ENCODE assay signal across 8 cellular contexts in genomic region chr1:155562581-155563376, GRCh38. TPM values are rescaled to one million over a fixed set of nuclear protein-coding genes. Genes with fewer than 3 reads are reported as not detected.
DNase-seq lines count a peak whose midpoint lies in the region; ATAC-seq, FAIRE-seq and TF ChIP-seq lines count a peak whose summit lies in the region.

Gene ASH1L (minus strand): TSS chr1:155562803. CDS start chr1:155521519, 41,284 bp downstream.

- H3K4me2 ChIP-seq in mammary epithelial cell (ENCODE audit: insufficient read depth, low read depth, low read length): peak within 1 kb of the TSS; percentile 76

- ATAC-seq in GM18907 (IDR thresholded peaks at IDR 0.05; ENCODE audit: unreplicated experiment) (peak; percentile 85), HG03139 (IDR thresholded peaks at IDR 0.05; ENCODE audit: unreplicated experiment) (peak; percentile 66)

- no TSS peak for BruUV-seq in mammary epithelial cell (replicated peaks; lab: Mats Ljungman, UMichigan)

- H3K27me3 ChIP-seq in ACC112 (ENCODE audit: insufficient read depth, low read length): no peaks in the 10 kb centered on the region
- no peaks in the 10 kb centered on the region for H3K27me3 ChIP-seq in mammary epithelial cell (ENCODE audit: insufficient read depth, low read length)
- no peaks in the 10 kb centered on the region for H3K27me3 ChIP-seq in small intestine (ENCODE audit: control insufficient read depth in 2 of 2, insufficient read depth in 2 of 2, low read length in 2 of 2)

- H3K27ac ChIP-seq in ACC112 (ENCODE audit: low read depth, low read length) (peak within 1 kb of the TSS; percentile 95), mammary epithelial cell (ENCODE audit: insufficient read depth, low read depth, low read length) (peak within 1 kb of the TSS; percentile 85), small intestine (ENCODE audit: low read depth in 1 of 2, low read length in 1 of 2) (peak within 1 kb of the TSS; percentile 95 to 96)

- H3K4me3 ChIP-seq in ACC112 (ENCODE audit: low read depth, low read length) (peak within 1 kb of the TSS; percentile 94), WI38 (ENCODE audit: low read depth, low read length) (peak within 1 kb of the TSS; percentile 82), mammary epithelial cell (replicated peaks in 1 of 3; ENCODE audit: insufficient read depth in 1 of 3, low read depth in 2 of 3, low read length in 3 of 3) (peak within 1 kb of the TSS; percentile 80 to 98 (median 91)), small intestine (ENCODE audit: low read depth in 1 of 2, low read length in 2 of 2) (peak within 1 kb of the TSS; percentile 70 to 98)

- no peak for FAIRE-seq in small intestine (lab: Jason Lieb, UNC)

- peaks cover 74% of the 10 kb centered on the region for H3K79me2 ChIP-seq in ACC112 (ENCODE audit: control insufficient read depth, insufficient read depth, low read length, unreplicated experiment)
- peaks cover 90% of the 10 kb centered on the region for H3K79me2 ChIP-seq in mammary epithelial cell (ENCODE audit: insufficient read depth, low read length)

- H4K20me1 ChIP-seq in mammary epithelial cell (ENCODE audit: insufficient read depth, low read length): no peaks in the 10 kb centered on the region

- DNase-seq in NCI-H2227 treated with DMSO at 0.1 percent for 48 hours (lab: John Stamatoyannopoulos, UW) (peak; percentile 96), mammary epithelial cell (peak; percentile 93), iPS-NIHi11 (ENCODE audit: low spot score) (peak; percentile 94), small intestine (peak; percentile 93)

- in situ Hi-C loops in mammary epithelial cell (cut with MboI; ENCODE audit: low sequenced_read_pairs in 2 of 2): no loop called here

- CTCF ChIA-PET in mammary epithelial cell (lab: Charles Lee; ENCODE audit: low non-redundant PET): no interaction called here

- peak within 1 kb of the TSS; percentile 94 for H3K9ac ChIP-seq in mammary epithelial cell (ENCODE audit: insufficient read depth, low read length)

- WGBS in mammary epithelial cell (ENCODE audit: low coverage, missing lambda C conversion rate): 6% methylated on average over 3 of the region's 87 CpGs
- 0% methylated on average over 52 to 87 of the region's 87 CpGs for WGBS in small intestine, 3 donors

- H3K36me3 ChIP-seq in ACC112 (ENCODE audit: insufficient read depth, low read length) (peaks cover 8% of the 10 kb centered on the region), mammary epithelial cell (ENCODE audit: insufficient read depth, low read length) (peaks cover 10% of the 10 kb centered on the region), small intestine (ENCODE audit: control insufficient read depth in 2 of 2, insufficient read depth in 2 of 2, low read length in 2 of 2) (no peaks in the 10 kb centered on the region)

- H2AFZ ChIP-seq in ACC112 (ENCODE audit: low read length, unreplicated experiment) (peak within 1 kb of the TSS; percentile 77), mammary epithelial cell (ENCODE audit: low read depth, low read length) (peak within 1 kb of the TSS; percentile 97)

- TF ChIP-seq CTCF in WI38 (IDR thresholded peaks at IDR 0.05; ENCODE audit: low read depth, low read length) (no peak), mammary epithelial cell (conservative IDR thresholded peaks at IDR 0.05 in 1 of 2, IDR thresholded peaks at IDR 0.05 in 1 of 2; ENCODE audit: extremely low read depth in 1 of 2, insufficient read depth in 1 of 2, low read depth in 1 of 2, low read length in 2 of 2) (no peak)

- dilution Hi-C loops in mammary epithelial cell (cut with HindIII; ENCODE audit: low sequenced_read_pairs): no loop called here

- H3K9me3 ChIP-seq in mammary epithelial cell (replicated peaks; ENCODE audit: insufficient read depth, low read length) (no peaks in the 10 kb centered on the region), small intestine (ENCODE audit: control insufficient read depth, low read depth) (no peaks in the 10 kb centered on the region)

- H3K4me1 ChIP-seq in ACC112 (ENCODE audit: control insufficient read depth, insufficient read depth, low read length, unreplicated experiment) (peaks cover 11% of the 10 kb centered on the region), mammary epithelial cell (ENCODE audit: insufficient read depth, low read length) (peaks cover 3% of the 10 kb centered on the region), small intestine (ENCODE audit: control insufficient read depth in 2 of 2, insufficient read depth in 1 of 2, low read depth in 1 of 2, low read length in 1 of 2) (peaks cover 2% of the 10 kb centered on the region in 2 donors)

- intact Hi-C loops in mammary epithelial cell (cut with micrococcal nuclease): loop anchor here (10.0 kb wide), 1 partner anchor 238 kb away; the partner anchor contains the start of gene RUSC1

RNA-seq across cellular contexts. Expression of gene ASH1L, which starts in this region (rescaled TPM):
- total RNA-seq in mammary epithelial cell: 10 to 100 TPM; 30.2 to 32.1 TPM
- polyA plus RNA-seq in mammary epithelial cell: 12.9 TPM
- polyA minus RNA-seq in mammary epithelial cell: 32.8 TPM
- 1 to 10 TPM; 3.5 to 8.6 (median 4.5) TPM for polyA plus RNA-seq in small intestine

Comparison
In these comparisons a context has a peak if more than half of its experiments do, and no peak if none do; other contexts are left out.
1. Peak in every context shown above with its lines: DNase-seq, ATAC-seq, H3K4me3 ChIP-seq and H3K27ac ChIP-seq.